11 cellular contexts compared by ENCODE assay signal in the genomic region with DNA sequence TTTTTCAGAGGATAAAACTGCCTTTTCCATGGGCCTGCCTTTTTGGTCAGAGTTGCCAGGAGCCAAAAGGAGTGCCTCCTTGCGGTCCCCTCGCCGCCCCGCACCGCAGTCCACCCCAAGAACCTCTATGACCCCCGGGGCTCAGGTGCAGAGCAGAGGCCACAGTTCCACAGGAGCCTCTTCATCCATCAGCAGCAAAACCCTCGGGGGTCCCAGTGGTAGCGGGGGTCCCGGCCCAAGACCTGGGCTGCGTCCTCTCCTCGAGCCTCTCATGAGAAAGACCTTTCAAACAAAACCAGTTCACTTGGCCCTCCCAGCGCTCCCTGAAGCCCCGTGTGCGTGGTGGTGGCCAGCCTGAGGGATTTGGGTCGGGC. TPM values are rescaled to one million over a fixed set of nuclear protein-coding genes. Genes with fewer than 3 reads are reported as not detected.
DNase-seq lines count a peak whose midpoint lies in the region; ATAC-seq and TF ChIP-seq lines count a peak whose summit lies in the region.
"Had no signal": no experiment of that assay in that cellular context is flagged by ENCODE, and none has a peak within 500 bp of the region (broad histone marks: within the 10 kb centered on the region; RNA-seq: fewer than 3 reads in every experiment).

No MANE protein-coding gene starts in this region.

- H3K27me3 ChIP-seq in CD8-positive, alpha-beta memory T cell (ENCODE audit: insufficient read depth, low read length, poor library complexity, severe bottlenecking): no peaks in the 10 kb centered on the region
- H3K27me3 ChIP-seq in esophagus squamous epithelium: peaks cover 0 to 8% (median 0%) of the 10 kb centered on the region in 4 donors

- peaks cover 0 to 3% (median 0%) of the 10 kb centered on the region in 3 donors for H3K36me3 Mint-ChIP-seq in CD8-positive, alpha-beta memory T cell
- H3K36me3 Mint-ChIP-seq in T-helper 17 cell (ENCODE audit: low read depth) (no peaks in the 10 kb centered on the region), progenitor cell of endocrine pancreas (ENCODE audit: insufficient read depth) (no peaks in the 10 kb centered on the region)

- peak overlapping the region; percentile 33 for H3K27ac ChIP-seq in CD8-positive, alpha-beta memory T cell (ENCODE audit: low read depth, low read length)
- H3K27ac ChIP-seq in esophagus squamous epithelium: no peak overlapping the region

- H3K9me3 ChIP-seq in CD8-positive, alpha-beta memory T cell (ENCODE audit: low read length): no peaks in the 10 kb centered on the region
- H3K9me3 ChIP-seq in T-helper 17 cell (ENCODE audit: control insufficient read depth, low read length, poor library complexity, severe bottlenecking): no peaks in the 10 kb centered on the region
- no peaks in the 10 kb centered on the region for H3K9me3 ChIP-seq in esophagus squamous epithelium

- H3K4me3 ChIP-seq in CD8-positive, alpha-beta memory T cell (ENCODE audit: low read length): no peak overlapping the region
- H3K4me3 ChIP-seq in esophagus squamous epithelium: peak overlapping the region in 3 of 4 donors; percentile 31 to 57 (median 35)

- peaks cover 21% of the 10 kb centered on the region for H3K4me1 ChIP-seq in CD8-positive, alpha-beta memory T cell (ENCODE audit: insufficient read depth, low read length)
- peaks cover 16 to 23% (median 19%) of the 10 kb centered on the region in 3 donors for H3K4me1 ChIP-seq in esophagus squamous epithelium

- 13 to 67% methylated on average over 3 to 7 of the region's 15 CpGs for WGBS in esophagus squamous epithelium, 2 donors

- peaks cover 0 to 5% of the 10 kb centered on the region in 2 donors for H3K27me3 Mint-ChIP-seq in CD8-positive, alpha-beta memory T cell
- no peaks in the 10 kb centered on the region for H3K27me3 Mint-ChIP-seq in T-helper 17 cell
- H3K27me3 Mint-ChIP-seq in progenitor cell of endocrine pancreas: peaks cover 18% of the 10 kb centered on the region

- no peaks in the 10 kb centered on the region for H3K9me3 Mint-ChIP-seq in CD8-positive, alpha-beta memory T cell
- H3K9me3 Mint-ChIP-seq in progenitor cell of endocrine pancreas (ENCODE audit: low read depth): no peaks in the 10 kb centered on the region

- peak overlapping the region in 2 of 8 donors; percentile 42 to 51 for H3K27ac Mint-ChIP-seq in CD8-positive, alpha-beta memory T cell
- H3K27ac Mint-ChIP-seq in T-helper 17 cell (peak overlapping the region; percentile 70), progenitor cell of endocrine pancreas (no peak overlapping the region)

- TF ChIP-seq CTCF in esophagus squamous epithelium (IDR thresholded peaks at IDR 0.05) (no peak), progenitor cell of endocrine pancreas (IDR thresholded peaks at IDR 0.05; ENCODE audit: unreplicated experiment) (no peak)

- ATAC-seq in T-helper 17 cell: no peak
- ATAC-seq in HG03097 (IDR thresholded peaks at IDR 0.05; ENCODE audit: low FRiP score, unreplicated experiment): no peak
- ATAC-seq in HG03159 (IDR thresholded peaks at IDR 0.05; ENCODE audit: unreplicated experiment): no peak

- no peak for TF ChIP-seq POLR2A in esophagus squamous epithelium (IDR thresholded peaks at IDR 0.05)

- intact Hi-C loops in esophagus squamous epithelium (cut with DNase I): no loop called here

- peaks cover 34 to 57% (median 45%) of the 10 kb centered on the region in 3 donors for H3K4me1 Mint-ChIP-seq in CD8-positive, alpha-beta memory T cell
- peaks cover 44% of the 10 kb centered on the region for H3K4me1 Mint-ChIP-seq in T-helper 17 cell
- H3K4me1 Mint-ChIP-seq in progenitor cell of endocrine pancreas (ENCODE audit: low read depth): peaks cover 11% of the 10 kb centered on the region

- POLR2A ChIA-PET in CD8-positive, alpha-beta memory T cell (lab: Charles Lee): interaction anchor here (0.9 kb wide), 1 partner anchor 67 kb away, joined by 3 read pairs; a partner anchor contains a TSS

- H3K36me3 ChIP-seq in CD8-positive, alpha-beta memory T cell (ENCODE audit: insufficient read depth, low read length): no peaks in the 10 kb centered on the region
- no peaks in the 10 kb centered on the region for H3K36me3 ChIP-seq in esophagus squamous epithelium

- CTCF ChIA-PET in CD8-positive, alpha-beta memory T cell (lab: Charles Lee): interaction anchor here (1.5 to 3.3 kb wide), 4 partner anchors 11 to 182 kb away, joined by 4 to 10 read pairs (median 6); a partner anchor contains a TSS

- DNase-seq in CD8-positive, alpha-beta memory T cell: no peak
- DNase-seq in T-helper 17 cell (no peak), esophagus squamous epithelium (lab: John Stamatoyannopoulos, UW) (no peak), progenitor cell of endocrine pancreas (ENCODE audit: low spot score, unreplicated experiment) (no peak), SKM-1 (lab: John Stamatoyannopoulos, UW; ENCODE audit: unreplicated experiment) (no peak), NCI-H524 (lab: John Stamatoyannopoulos, UW) (no peak)
- DNase-seq: DND-41, SIG-M5 had no signal

- H3K4me3 Mint-ChIP-seq in CD8-positive, alpha-beta memory T cell: peak overlapping the region in 5 of 7 donors; percentile 37 to 87 (median 73)
- H3K4me3 Mint-ChIP-seq in T-helper 17 cell (peak overlapping the region; percentile 84), progenitor cell of endocrine pancreas (ENCODE audit: low read depth) (peak overlapping the region; percentile 56)

RNA-seq across cellular contexts. Expression of a gene that starts 16.8 kb away (rescaled TPM):
- 10 to 100 TPM; 12.9 to 13.2 TPM for total RNA-seq in CD8-positive, alpha-beta memory T cell
- 14.8 TPM for polyA plus RNA-seq in CD8-positive, alpha-beta memory T cell
- 10 to 100 TPM; 49.4 to 63.6 TPM for total RNA-seq in T-helper 17 cell
- total RNA-seq in esophagus squamous epithelium: 1 to 10 TPM; 5.1 to 8.5 (median 8.2) TPM
- 1.6 and 3.3 TPM in 2 replicates for total RNA-seq in progenitor cell of endocrine pancreas

RNA-seq across cellular contexts. Expression of a gene that starts 17.2 kb away (rescaled TPM):
- total RNA-seq in CD8-positive, alpha-beta memory T cell: under 1 TPM in 1 of 2 experiments, not detected in 1; 0.07 TPM
- polyA plus RNA-seq in CD8-positive, alpha-beta memory T cell: not detected
- total RNA-seq in T-helper 17 cell (under 1 TPM; 0.32 to 0.63 TPM), esophagus squamous epithelium (under 1 TPM in 1 of 4 donors, not detected in 3; 0.11 TPM), progenitor cell of endocrine pancreas (not detected in 2 replicates)
- total RNA-seq: sciatic nerve had no signal
